In genomic region chr9:107750741-107751521, GRCh38 we compare ENCODE assay signal across 7 cellular contexts.
DNase-seq lines count a peak whose midpoint lies in the region; ATAC-seq, FAIRE-seq and TF ChIP-seq lines count a peak whose summit lies in the region.

No MANE protein-coding gene starts in this region.

- CTCF ChIA-PET in K562 (lab: Yijun Ruan, JAX; ENCODE audit: low intra/inter-chr PET ratio) = no interaction called here

- H3K9me1 ChIP-seq in K562 (ENCODE audit: control insufficient read depth, insufficient read depth, low read length) = no peaks in the 10 kb centered on the region

- TF ChIP-seq EP300 in K562 (IDR thresholded peaks at IDR 0.05; ENCODE audit: low read length) (no peak), suprapubic skin (IDR thresholded peaks at IDR 0.05) (no peak)

- WGBS in K562 (ENCODE audit: insufficient coverage, low coverage, missing lambda C conversion rate) = 35% methylated on average over 7 of the region's 8 CpGs
- WGBS in suprapubic skin = 7% methylated on average over 8 of the region's 8 CpGs

- no peak overlapping the region for H3K4me2 ChIP-seq in K562 (ENCODE audit: insufficient read depth, low read length)

- FAIRE-seq in K562 (lab: Jason Lieb, UNC) (no peak), kidney (lab: Jason Lieb, UNC) (no peak)

- peaks cover 5 to 17% of the 10 kb centered on the region in 2 experiments; a peak in 3 of 5 replicates for H3K4me1 ChIP-seq in K562 (replicated peaks in 1 of 2; ENCODE audit: control insufficient read depth in 2 of 2, insufficient read depth in 2 of 2, low read length in 2 of 2)
- H3K4me1 ChIP-seq in kidney (ENCODE audit: control insufficient read depth in 1 of 2, insufficient read depth in 1 of 2, low read depth in 1 of 2, low read length in 2 of 2) = peaks cover 3 to 8% of the 10 kb centered on the region in 2 donors
- H3K4me1 ChIP-seq in suprapubic skin = peaks cover 44% of the 10 kb centered on the region

- no peak overlapping the region for H2AFZ ChIP-seq in K562 (ENCODE audit: low read depth, low read length)

- POLR2A ChIA-PET in K562 (lab: Yijun Ruan, JAX) = interaction anchor here (0.7 to 2.2 kb wide), 5 partner anchors 9 to 33 kb away, joined by 3 to 7 read pairs (median 3); no protein-coding TSS in a partner anchor

- no peaks in the 10 kb centered on the region for H4K20me1 ChIP-seq in K562 (replicated peaks; ENCODE audit: control insufficient read depth, insufficient read depth, low read length)

- intact Hi-C loops in K562 (cut with micrococcal nuclease) = no loop called here
- intact Hi-C loops in kidney (cut with DNase I) = no loop called here

- no peak overlapping the region for H3K27ac ChIP-seq in K562 (ENCODE audit: extremely low read depth, low read depth, low read length)
- peak overlapping the region; percentile 26 to 70 for H3K27ac ChIP-seq in kidney (ENCODE audit: low read depth in 2 of 2, low read length in 2 of 2)
- peak overlapping the region; percentile 85 for H3K27ac ChIP-seq in suprapubic skin

- no peaks in the 10 kb centered on the region for H3K27me3 ChIP-seq in K562 (ENCODE audit: control insufficient read depth in 2 of 2, insufficient read depth in 2 of 2, low read length in 2 of 2)
- no peaks in the 10 kb centered on the region for H3K27me3 ChIP-seq in suprapubic skin

- no peaks in the 10 kb centered on the region for H3K79me2 ChIP-seq in K562 (ENCODE audit: control insufficient read depth, insufficient read depth, low read length)

- TF ChIP-seq CTCF in LNCaP clone FGC (IDR thresholded peaks at IDR 0.05; ENCODE audit: control insufficient read depth, extremely low read depth, insufficient read depth) (no peak), K562 (IDR thresholded peaks at IDR 0.05 in 2 of 3, conservative IDR thresholded peaks at IDR 0.05 in 1 of 3; ENCODE audit: insufficient read depth in 2 of 3, low read depth in 1 of 3, low read length in 3 of 3) (no peak), kidney (IDR thresholded peaks at IDR 0.05; ENCODE audit: borderline replicate concordance, extremely low read depth, insufficient read depth) (no peak), suprapubic skin (IDR thresholded peaks at IDR 0.05) (no peak)

- no TSS peak for BruUV-seq in K562 (replicated peaks; lab: Mats Ljungman, UMichigan)

- H3K9me3 ChIP-seq in K562 (replicated peaks; ENCODE audit: control insufficient read depth, insufficient read depth, low read depth, low read length) = no peaks in the 10 kb centered on the region
- H3K9me3 ChIP-seq in kidney (ENCODE audit: control insufficient read depth in 1 of 2, low read length in 2 of 2) = no peaks in the 10 kb centered on the region
- no peaks in the 10 kb centered on the region for H3K9me3 ChIP-seq in suprapubic skin

- no peak for TF ChIP-seq RAD21 in K562 (CRISPR knock-in tag; conservative IDR thresholded peaks at IDR 0.05 in 1 of 2, IDR thresholded peaks at IDR 0.05 in 1 of 2)

- ATAC-seq in K562 (no peak), GM18873 (IDR thresholded peaks at IDR 0.05; ENCODE audit: low FRiP score, unreplicated experiment) (no peak), HG02759 (IDR thresholded peaks at IDR 0.05; ENCODE audit: unreplicated experiment) (no peak)

- DNase-seq in LNCaP clone FGC (ENCODE audit: low read depth) (peak; percentile 1), K562 (ENCODE audit: extremely low read depth in 1 of 4, low spot score in 3 of 4) (no peak), kidney (peak; percentile 91), suprapubic skin (ENCODE audit: low spot score in 2 of 2) (peak; percentile 92 to 94), GM19238 (ENCODE audit: insufficient read length, low spot score) (no peak)

- TF ChIP-seq POLR2A in K562 (conservative IDR thresholded peaks at IDR 0.05) (no peak), suprapubic skin (IDR thresholded peaks at IDR 0.05) (no peak)

- H3K36me3 ChIP-seq in K562 (ENCODE audit: control insufficient read depth, insufficient read depth, low read length) = no peaks in the 10 kb centered on the region
- H3K36me3 ChIP-seq in kidney (ENCODE audit: control insufficient read depth in 1 of 2, insufficient read depth in 2 of 2, low read length in 2 of 2) = no peaks in the 10 kb centered on the region
- no peaks in the 10 kb centered on the region for H3K36me3 ChIP-seq in suprapubic skin

- in situ Hi-C loops in K562 (cut with MboI) = no loop called here

- H3K4me3 ChIP-seq in LNCaP clone FGC (ENCODE audit: low read depth, low read length) (no peak overlapping the region), K562 (no peak overlapping the region), kidney (ENCODE audit: low read length in 2 of 2) (no peak overlapping the region), suprapubic skin (no peak overlapping the region)

- H3K9ac ChIP-seq in K562 (ENCODE audit: insufficient read depth in 1 of 2, low read depth in 2 of 2, low read length in 2 of 2) (no peak overlapping the region), kidney (ENCODE audit: low read length in 2 of 2) (no peak overlapping the region)

TF ChIP-seq in K562, 482 proteins besides CTCF, POLR2A, EP300 and RAD21 (continues in another document):
- TF ChIP-seq ARNT (IDR thresholded peaks at IDR 0.05) (no peak), TARDBP (IDR thresholded peaks at IDR 0.05) (no peak), KDM5B (IDR thresholded peaks at IDR 0.05; ENCODE audit: insufficient replicate concordance, low read depth, low read length) (no peak), KDM1A (IDR thresholded peaks at IDR 0.05) (0 out of 4 replicates have a peak, but pooled peaks of 1 of the 2 experiments have one; percentile 9), SFPQ (IDR thresholded peaks at IDR 0.05; ENCODE audit: low read depth, low read length) (no peak), BCOR (IDR thresholded peaks at IDR 0.05) (0 out of 2 replicates have a peak, but pooled peaks have one; percentile 29), PBX2 (CRISPR knock-in tag; IDR thresholded peaks at IDR 0.05; ENCODE audit: low read depth) (no peak), PBX2 (tag; conservative IDR thresholded peaks at IDR 0.05; ENCODE audit: low read depth) (no peak), ZNF740 (CRISPR knock-in tag; IDR thresholded peaks at IDR 0.05) (no peak), ZNF740 (tag; IDR thresholded peaks at IDR 0.05) (peak in 1 of 2 experiments; percentile 51; a peak in 1 of 4 replicates), ZBTB12 (CRISPR knock-in tag; IDR thresholded peaks at IDR 0.05) (no peak), FOSL1 (tag; conservative IDR thresholded peaks at IDR 0.05) (peak; percentile 80)

Comparison
In these comparisons a context has a peak if more than half of its experiments do, and no peak if none do; other contexts are left out.
1. DNase-seq: peak in LNCaP clone FGC (single experiment), kidney (single experiment) and suprapubic skin (2 of 2); none in K562 (0 of 4) and GM19238 (single experiment).